14 cellular contexts compared by ENCODE assay signal in genomic region chr2:191266201-191266600, GRCh38. TPM values are rescaled to one million over a fixed set of nuclear protein-coding genes. Genes with fewer than 3 reads are reported as not detected.
DNase-seq lines count a peak whose midpoint lies in the region; ATAC-seq and TF ChIP-seq lines count a peak whose summit lies in the region.
"Had no signal": no experiment of that assay in that cellular context is flagged by ENCODE, and none has a peak within 500 bp of the region (broad histone marks: within the 10 kb centered on the region; RNA-seq: fewer than 3 reads in every experiment).

No MANE protein-coding gene starts in this region.

- no peaks in the 10 kb centered on the region for H3F3A ChIP-seq in PC-3 (ENCODE audit: low read length, unreplicated experiment)

- no peaks in the 10 kb centered on the region for H3K36me3 ChIP-seq in adipocyte (ENCODE audit: control insufficient read depth, insufficient read depth, low read length, severe bottlenecking)
- no peaks in the 10 kb centered on the region for H3K36me3 ChIP-seq in right atrium auricular region
- no peaks in the 10 kb centered on the region for H3K36me3 ChIP-seq in skeletal muscle tissue (ENCODE audit: control insufficient read depth in 3 of 3, insufficient read depth in 3 of 3, low read length in 3 of 3)
- no peaks in the 10 kb centered on the region for H3K36me3 ChIP-seq in PC-3 (ENCODE audit: low read depth, low read length)
- H3K36me3 ChIP-seq: BE2C had no signal

- no peak for TF ChIP-seq CTCF in right atrium auricular region (IDR thresholded peaks at IDR 0.05)
- TF ChIP-seq CTCF in PC-3 (conservative IDR thresholded peaks at IDR 0.05; ENCODE audit: low read depth, low read length): no peak

- H3K9me3 ChIP-seq in adipocyte (ENCODE audit: control insufficient read depth, low read length) (no peaks in the 10 kb centered on the region), right atrium auricular region (no peaks in the 10 kb centered on the region), skeletal muscle tissue (ENCODE audit: control insufficient read depth in 3 of 3, low read length in 3 of 3) (no peaks in the 10 kb centered on the region), PC-3 (ENCODE audit: low read length) (no peaks in the 10 kb centered on the region)
- H3K9me3 ChIP-seq: BE2C had no signal

- H3K9me3 Mint-ChIP-seq in effector memory CD8-positive, alpha-beta T cell: no peaks in the 10 kb centered on the region
- H3K9me3 Mint-ChIP-seq: activated CD4-positive, alpha-beta memory T cell treated with anti-CD3 and anti-CD28 coated beads, Interleukin-2, amount 10 ng/mL, durations not matched to agents 7 days and 5 days; nephron progenitor cell had no signal

- H3K4me3 ChIP-seq in adipocyte (ENCODE audit: low read length): peak overlapping the region; percentile 63
- no peak overlapping the region for H3K4me3 ChIP-seq in right atrium auricular region
- H3K4me3 ChIP-seq in skeletal muscle tissue (ENCODE audit: low read length in 3 of 3): peak overlapping the region in 2 of 3 donors; percentile 20 to 42
- H3K4me3 ChIP-seq in PC-3 (ENCODE audit: low read length): no peak overlapping the region

- no TSS peak for BruUV-seq in PC-3 (replicated peaks; lab: Mats Ljungman, UMichigan)

- no peak overlapping the region for H2AFZ ChIP-seq in PC-3 (ENCODE audit: low read length)

- no peaks in the 10 kb centered on the region for H3K4me1 Mint-ChIP-seq in effector memory CD8-positive, alpha-beta T cell (ENCODE audit: low read depth in 2 of 2)
- H3K4me1 Mint-ChIP-seq: activated CD4-positive, alpha-beta memory T cell treated with anti-CD3 and anti-CD28 coated beads, Interleukin-2, amount 10 ng/mL, durations not matched to agents 7 days and 5 days had no signal

- H3K27ac Mint-ChIP-seq in effector memory CD8-positive, alpha-beta T cell: no peak overlapping the region
- H3K27ac Mint-ChIP-seq: activated CD4-positive, alpha-beta memory T cell treated with anti-CD3 and anti-CD28 coated beads, Interleukin-2, amount 10 ng/mL, durations not matched to agents 7 days and 5 days; nephron progenitor cell had no signal

- H3K4me1 ChIP-seq in adipocyte (ENCODE audit: control insufficient read depth, insufficient read depth, low read length) (peaks cover 44% of the 10 kb centered on the region), right atrium auricular region (peaks cover 0 to 37% of the 10 kb centered on the region in 2 donors), skeletal muscle tissue (ENCODE audit: control insufficient read depth in 3 of 3, insufficient read depth in 3 of 3, low read length in 3 of 3) (peaks cover 9 to 19% (median 13%) of the 10 kb centered on the region in 3 donors), PC-3 (ENCODE audit: insufficient read depth, low read length) (peaks cover 26% of the 10 kb centered on the region)

- CTCF ChIA-PET in PC-3 (lab: Charles Lee): interaction anchor here (1.0 kb wide), 1 partner anchor 255 kb away, joined by 3 read pairs; no protein-coding TSS in a partner anchor

- intact Hi-C loops in PC-3 (cut with micrococcal nuclease): no loop called here

- H3K79me2 ChIP-seq in PC-3 (ENCODE audit: low read length): peaks cover 100% of the 10 kb centered on the region

- no peak for ATAC-seq in effector memory CD8-positive, alpha-beta T cell (replicated peaks)
- ATAC-seq in PC-3 (no peak), HG03159 (IDR thresholded peaks at IDR 0.05; ENCODE audit: unreplicated experiment) (no peak)

- POLR2A ChIA-PET in PC-3 (lab: Charles Lee; ENCODE audit: unreplicated experiment): interaction anchor here (0.6 kb wide), 1 partner anchor 79 kb away, joined by 3 read pairs; no protein-coding TSS in a partner anchor

- DNase-seq in AG20443 (ENCODE audit: low spot score): peak; percentile 56
- no peak for DNase-seq in adipocyte (ENCODE audit: low read depth)
- DNase-seq in right atrium auricular region (ENCODE audit: low spot score): no peak
- DNase-seq in effector memory CD8-positive, alpha-beta T cell: no peak
- no peak for DNase-seq in activated naive CD4-positive, alpha-beta T cell (lab: John Stamatoyannopoulos, UW)
- DNase-seq in PC-3: no peak
- DNase-seq: activated CD4-positive, alpha-beta memory T cell treated with anti-CD3 and anti-CD28 coated beads, Interleukin-2, amount 10 ng/mL, durations not matched to agents 7 days and 5 days; activated gamma-delta T cell treated with Interleukin-2 at 50 U/mL for 16 hours; BE2C; DMS79; NCI-H2081 treated with DMSO at 0.1 percent for 48 hours; nephron progenitor cell had no signal

- H3K9ac ChIP-seq in adipocyte (ENCODE audit: low read length) (peak overlapping the region; percentile 68), skeletal muscle tissue (ENCODE audit: low read depth in 1 of 3, low read length in 3 of 3) (peak overlapping the region in 1 of 3 donors; percentile 1), PC-3 (ENCODE audit: low read length) (no peak overlapping the region)

- peaks cover 32% of the 10 kb centered on the region in 2 donors for H3K27me3 Mint-ChIP-seq in effector memory CD8-positive, alpha-beta T cell

- H3K27me3 ChIP-seq in adipocyte (replicated peaks; ENCODE audit: control insufficient read depth, insufficient read depth, low read length): no peaks in the 10 kb centered on the region
- H3K27me3 ChIP-seq in right atrium auricular region: no peaks in the 10 kb centered on the region
- H3K27me3 ChIP-seq in skeletal muscle tissue (ENCODE audit: control insufficient read depth in 3 of 3, insufficient read depth in 3 of 3, low read length in 3 of 3): no peaks in the 10 kb centered on the region
- no peaks in the 10 kb centered on the region for H3K27me3 ChIP-seq in PC-3 (ENCODE audit: low read length)
- H3K27me3 ChIP-seq: BE2C had no signal

- H3K9me2 ChIP-seq in PC-3 (replicated peaks; ENCODE audit: low read length): no peaks in the 10 kb centered on the region

- no peak overlapping the region for H3K4me2 ChIP-seq in PC-3 (ENCODE audit: low read length)

- H3K4me3 Mint-ChIP-seq in effector memory CD8-positive, alpha-beta T cell: no peak overlapping the region
- H3K4me3 Mint-ChIP-seq: activated CD4-positive, alpha-beta memory T cell treated with anti-CD3 and anti-CD28 coated beads, Interleukin-2, amount 10 ng/mL, durations not matched to agents 7 days and 5 days; nephron progenitor cell had no signal

- H3K36me3 Mint-ChIP-seq in effector memory CD8-positive, alpha-beta T cell (ENCODE audit: insufficient read depth): no peaks in the 10 kb centered on the region

- H3K27ac ChIP-seq in right atrium auricular region (peak overlapping the region; percentile 47 to 65), skeletal muscle tissue (ENCODE audit: low read depth, low read length) (peak overlapping the region; percentile 79), PC-3 (ENCODE audit: low read length) (no peak overlapping the region)

- peaks cover 24% of the 10 kb centered on the region for H4K20me1 ChIP-seq in PC-3 (ENCODE audit: low read length)

RNA-seq across cellular contexts. Expression of gene MYO1B, which starts 21.0 kb away (rescaled TPM):
- total RNA-seq in right atrium auricular region (10 to 100 TPM; 11.6 to 14.7 TPM), skeletal muscle tissue (125 TPM), PC-3 (2014; rRNA removed) (88.0 and 93.0 TPM in 2 replicates)

Comparison
In these comparisons a context has a peak if more than half of its experiments do, and no peak if none do; other contexts are left out.
1. H3K4me3 ChIP-seq: peak in adipocyte (single experiment) and skeletal muscle tissue (2 of 3); none in right atrium auricular region (0 of 2) and PC-3 (single experiment).